In genomic region chr11:85109141-85109540, GRCh38 we compare ENCODE assay signal across 13 cellular contexts.
A peak's percentile ranks its signal among the peaks of the same experiment; 100 is the strongest.
DNase-seq lines count a peak whose midpoint lies in the region; ATAC-seq and TF ChIP-seq lines count a peak whose summit lies in the region.
"Had no signal": no experiment of that assay in that cellular context is flagged by ENCODE, and none has a peak within 500 bp of the region (broad histone marks: within the 10 kb centered on the region; RNA-seq: fewer than 3 reads in every experiment).

No MANE protein-coding gene starts in this region.

- H3K36me3 ChIP-seq in GM06990 (ENCODE audit: control insufficient read depth, insufficient read depth, low read length), result no peaks in the 10 kb centered on the region
- no peaks in the 10 kb centered on the region for H3K36me3 ChIP-seq in suprapubic skin
- H3K36me3 ChIP-seq: upper lobe of right lung had no signal

- no peak overlapping the region for H3K27ac ChIP-seq in suprapubic skin
- H3K27ac ChIP-seq: GM23248, upper lobe of right lung had no signal

- DNase-seq in GM06990 (ENCODE audit: extremely low read depth, insufficient read length), result peak; percentile 22
- DNase-seq in suprapubic skin (ENCODE audit: low spot score in 2 of 2), result no peak
- DNase-seq in NCI-H2196 treated with DMSO at 0.1 percent for 48 hours (lab: John Stamatoyannopoulos, UW; ENCODE audit: unreplicated experiment), result no peak
- DNase-seq in activated T-cell treated with anti-CD3 and anti-CD28 coated beads, Interleukin-2, amount 50 U/mL, for 4 hours, result no peak
- DNase-seq in NCI-H69 (lab: John Stamatoyannopoulos, UW), result no peak
- DNase-seq: DMS153, GM23248, naive B cell, NCI-H226, upper lobe of right lung had no signal

- no peaks in the 10 kb centered on the region for H3K27me3 Mint-ChIP-seq in activated T-cell treated with anti-CD3 and anti-CD28 coated beads, Interleukin-2, amount 50 U/mL, for 4 hours (ENCODE audit: low read depth)
- H3K27me3 Mint-ChIP-seq: naive B cell had no signal

- no peak for TF ChIP-seq EP300 in suprapubic skin (IDR thresholded peaks at IDR 0.05)

- H3K9me3 Mint-ChIP-seq in activated T-cell treated with anti-CD3 and anti-CD28 coated beads, Interleukin-2, amount 50 U/mL, for 4 hours, result peaks cover 32% of the 10 kb centered on the region

- TF ChIP-seq POLR2A in suprapubic skin (IDR thresholded peaks at IDR 0.05), result no peak

- H3K4me3 ChIP-seq in GM06990 (replicated peaks; ENCODE audit: low read depth, low read length) (no peak overlapping the region; the same call in 1 of the 2 replicates), suprapubic skin (no peak overlapping the region)
- H3K4me3 ChIP-seq: GM23248, upper lobe of right lung had no signal

- H3K9me3 ChIP-seq in suprapubic skin, result no peaks in the 10 kb centered on the region
- H3K9me3 ChIP-seq: upper lobe of right lung had no signal

- WGBS in suprapubic skin, result 78% methylated on average over 4 of the region's 4 CpGs

- ATAC-seq in GM19372 (IDR thresholded peaks at IDR 0.05; ENCODE audit: low read depth, unreplicated experiment) (peak; percentile 59), HG02642 (IDR thresholded peaks at IDR 0.05; ENCODE audit: poor library complexity, unreplicated experiment) (peak; percentile 69), HG03354 (IDR thresholded peaks at IDR 0.05; ENCODE audit: poor library complexity, severe bottlenecking, unreplicated experiment) (peak; percentile 78)
- ATAC-seq in activated T-cell treated with anti-CD3 and anti-CD28 coated beads, Interleukin-2, amount 50 U/mL, for 4 hours, result no peak
- ATAC-seq: upper lobe of right lung had no signal

- no peak for TF ChIP-seq CTCF in GM06990 (IDR thresholded peaks at IDR 0.05; ENCODE audit: insufficient read depth, low read length, poor library complexity, severe bottlenecking)
- TF ChIP-seq CTCF in suprapubic skin (IDR thresholded peaks at IDR 0.05), result no peak

- H3K4me3 Mint-ChIP-seq in activated T-cell treated with anti-CD3 and anti-CD28 coated beads, Interleukin-2, amount 50 U/mL, for 4 hours, result no peak overlapping the region

- H3K4me1 Mint-ChIP-seq in activated T-cell treated with anti-CD3 and anti-CD28 coated beads, Interleukin-2, amount 50 U/mL, for 4 hours (ENCODE audit: low read depth), result peaks cover 3% of the 10 kb centered on the region

- H3K36me3 Mint-ChIP-seq in activated T-cell treated with anti-CD3 and anti-CD28 coated beads, Interleukin-2, amount 50 U/mL, for 4 hours (ENCODE audit: insufficient read depth), result no peaks in the 10 kb centered on the region
- H3K36me3 Mint-ChIP-seq: naive B cell had no signal

- no peaks in the 10 kb centered on the region for H3K27me3 ChIP-seq in GM06990 (replicated peaks; ENCODE audit: control insufficient read depth, insufficient read depth, low read length)
- no peaks in the 10 kb centered on the region for H3K27me3 ChIP-seq in suprapubic skin
- H3K27me3 ChIP-seq: upper lobe of right lung had no signal

- no peaks in the 10 kb centered on the region for H3K4me1 ChIP-seq in suprapubic skin
- H3K4me1 ChIP-seq: upper lobe of right lung had no signal

Comparison
In these comparisons a context has a peak if more than half of its experiments do, and no peak if none do; other contexts are left out.
1. ATAC-seq: peak in GM19372 (single experiment), HG02642 (single experiment) and HG03354 (single experiment); none in activated T-cell treated with anti-CD3 and anti-CD28 coated beads, Interleukin-2, amount 50 U/mL, for 4 hours (0 of 2).